8 cellular contexts compared by ENCODE assay signal in genomic region chr6:43428112-43428570, GRCh38. TPM values are rescaled to one million over a fixed set of nuclear protein-coding genes. Genes with fewer than 3 reads are reported as not detected.
DNase-seq lines count a peak whose midpoint lies in the region; ATAC-seq and TF ChIP-seq lines count a peak whose summit lies in the region.

No MANE protein-coding gene starts in this region.

- peak overlapping the region; percentile 73 for H3K9ac ChIP-seq in DND-41 (ENCODE audit: low read depth, low read length)
- peak overlapping the region; percentile 83 for H3K9ac ChIP-seq in HUES64 (ENCODE audit: low read depth, low read length)
- peak overlapping the region; percentile 92 for H3K9ac ChIP-seq in muscle layer of colon (ENCODE audit: low read length)

- H3K27me3 ChIP-seq in DND-41 (ENCODE audit: insufficient read depth, low read length, poor library complexity) (no peaks in the 10 kb centered on the region), HUES64 (ENCODE audit: insufficient read depth, low read length) (no peaks in the 10 kb centered on the region), muscle layer of colon (ENCODE audit: control insufficient read depth in 1 of 2, insufficient read depth in 2 of 2, low read length in 2 of 2) (no peaks in the 10 kb centered on the region)

- ATAC-seq in DND-41 (ENCODE audit: insufficient read depth, low read depth): no peak
- no peak for ATAC-seq in HG02763 (IDR thresholded peaks at IDR 0.05; ENCODE audit: unreplicated experiment)

- H4K20me1 ChIP-seq in DND-41 (ENCODE audit: insufficient read depth, low read length): no peaks in the 10 kb centered on the region

- H3K9me3 ChIP-seq in DND-41 (ENCODE audit: insufficient read depth, low read length, severe bottlenecking) (no peaks in the 10 kb centered on the region), HUES64 (ENCODE audit: insufficient read depth, low read depth, low read length) (peaks cover 3% of the 10 kb centered on the region; the same call in 1 of the 2 replicates), muscle layer of colon (ENCODE audit: low read length) (no peaks in the 10 kb centered on the region)

- H3K4me3 ChIP-seq in DND-41 (ENCODE audit: low read depth in 1 of 2, low read length in 2 of 2) (peak overlapping the region; percentile 60 to 81; a peak in 3 of 4 replicates), HUES64 (ENCODE audit: low read length) (peak overlapping the region; percentile 86), muscle layer of colon (ENCODE audit: low read depth in 1 of 2, low read length in 2 of 2) (peak overlapping the region; percentile 59 to 98)

- peaks cover 18% of the 10 kb centered on the region for H3K36me3 ChIP-seq in DND-41 (ENCODE audit: insufficient read depth, low read length)
- no peaks in the 10 kb centered on the region; the same call in 1 of the 2 replicates for H3K36me3 ChIP-seq in HUES64 (ENCODE audit: insufficient read depth, low read length)
- peaks cover 12% of the 10 kb centered on the region for H3K36me3 ChIP-seq in muscle layer of colon (ENCODE audit: insufficient read depth, low read length)

- H3K4me1 ChIP-seq in DND-41 (ENCODE audit: insufficient read depth, low read length) (peaks cover 24% of the 10 kb centered on the region), HUES64 (ENCODE audit: insufficient read depth, low read length) (peaks cover 8% of the 10 kb centered on the region; the same call in 1 of the 2 replicates), muscle layer of colon (ENCODE audit: insufficient read depth, low read length) (peaks cover 9% of the 10 kb centered on the region)

- DNase-seq in DND-41: no peak
- peak in 7 of 61 donors; percentile 27 to 79 (median 53) for DNase-seq in caudate nucleus (lab: John Stamatoyannopoulos, UW)
- no peak for DNase-seq in NCI-H1105 treated with DMSO at 0.1 percent for 48 hours (lab: John Stamatoyannopoulos, UW)
- no peak for DNase-seq in COR-L47 (lab: John Stamatoyannopoulos, UW)
- no peak for DNase-seq in ACHN

- peak overlapping the region; percentile 90 for H2AFZ ChIP-seq in DND-41 (ENCODE audit: low read depth, low read length)

- peaks cover 17% of the 10 kb centered on the region for H3K79me2 ChIP-seq in DND-41 (ENCODE audit: insufficient read depth, low read length)

- H3K27ac ChIP-seq in DND-41 (ENCODE audit: low read length) (peak overlapping the region; percentile 79), HUES64 (ENCODE audit: low read depth, low read length) (peak overlapping the region; percentile 71), caudate nucleus (ENCODE audit: low read depth, low read length) (peak overlapping the region; percentile 72), muscle layer of colon (ENCODE audit: low read depth, low read length) (peak overlapping the region; percentile 74)

- TF ChIP-seq CTCF in DND-41 (IDR thresholded peaks at IDR 0.05; ENCODE audit: borderline replicate concordance, extremely low read depth, low read length, poor library complexity, severe bottlenecking): no peak

- 27% methylated on average over 12 of the region's 12 CpGs for WGBS in HUES64

- in situ Hi-C loops in ACHN (cut with HindIII; ENCODE audit: low pct_ligation_motif_present, low pct_unique_long_range_greater_than_20kb, low sequenced_read_pairs): no loop called here

- peak overlapping the region; percentile 89 for H3K4me2 ChIP-seq in DND-41 (ENCODE audit: insufficient read depth, low read length)

RNA-seq across cellular contexts. Expression of gene ABCC10, which starts 0.8 kb away (rescaled TPM):
- polyA plus RNA-seq in HUES64 (2013, experiment 1 of 2): 15.3 TPM
- 11.5 TPM for polyA plus RNA-seq in HUES64 (2013, experiment 2 of 2)

RNA-seq across cellular contexts. Expression of gene DLK2, which starts 27.2 kb away (rescaled TPM):
- 0.35 TPM for polyA plus RNA-seq in HUES64 (2013, experiment 1 of 2)
- polyA plus RNA-seq in HUES64 (2013, experiment 2 of 2): 0.38 TPM

RNA-seq across cellular contexts. Expression of gene TJAP1, which starts 49.2 kb away (rescaled TPM):
- 26.0 TPM for polyA plus RNA-seq in HUES64 (2013, experiment 1 of 2)
- 25.1 TPM for polyA plus RNA-seq in HUES64 (2013, experiment 2 of 2)

RNA-seq across cellular contexts. Expression of gene ZNF318, which starts 58.7 kb away (rescaled TPM):
- 11.1 TPM for polyA plus RNA-seq in HUES64 (2013, experiment 1 of 2)
- 11.5 TPM for polyA plus RNA-seq in HUES64 (2013, experiment 2 of 2)
